23 cellular contexts compared by ENCODE assay signal in genomic region chr7:22220947-22221346, GRCh38.
DNase-seq lines count a peak whose midpoint lies in the region; ATAC-seq, FAIRE-seq and TF ChIP-seq lines count a peak whose summit lies in the region.
"Had no signal": no experiment of that assay in that cellular context is flagged by ENCODE, and none has a peak within 500 bp of the region (broad histone marks: within the 10 kb centered on the region; RNA-seq: fewer than 3 reads in every experiment).

No MANE protein-coding gene starts in this region.

- H3K4me3 ChIP-seq in liver (ENCODE audit: low read depth in 1 of 3, low read length in 3 of 3), result no peak overlapping the region
- no peak overlapping the region for H3K4me3 ChIP-seq in HepG2 (replicated peaks in 1 of 3; ENCODE audit: insufficient read depth in 1 of 3, low read depth in 2 of 3, low read length in 3 of 3)
- H3K4me3 ChIP-seq in keratinocyte (ENCODE audit: control insufficient read depth in 2 of 3, extremely low read depth in 1 of 3, insufficient read depth in 2 of 3, low read depth in 1 of 3, low read length in 3 of 3), result no peak overlapping the region
- peak overlapping the region in 3 of 8 donors; percentile 48 to 70 (median 49) for H3K4me3 ChIP-seq in spleen
- H3K4me3 ChIP-seq: cardiac muscle cell, SK-N-MC had no signal

- in situ Hi-C loops in HepG2 (cut with HindIII; ENCODE audit: extremely low pct_ligation_motif_present, low pct_unique_long_range_greater_than_20kb), result no loop called here

- H3K27ac ChIP-seq in liver (ENCODE audit: low read depth in 1 of 2, low read length in 2 of 2) (peak overlapping the region; percentile 14 to 60), HepG2 (ENCODE audit: extremely low read length, insufficient read depth, low read length) (no peak overlapping the region), keratinocyte (ENCODE audit: control insufficient read depth, insufficient read depth, low read length) (no peak overlapping the region), spleen (peak overlapping the region; percentile 58 to 83 (median 80))
- H3K27ac ChIP-seq: cardiac muscle cell, SK-N-MC had no signal

- H3K4me2 ChIP-seq in HepG2 (ENCODE audit: low read depth, low read length) (no peak overlapping the region), keratinocyte (ENCODE audit: control insufficient read depth, extremely low read depth, insufficient read depth, low read depth, low read length) (no peak overlapping the region)

- no peaks in the 10 kb centered on the region for H3K36me3 Mint-ChIP-seq in CD14-positive monocyte
- H3K36me3 Mint-ChIP-seq: CD4-positive, CD25-positive, alpha-beta regulatory T cell had no signal

- BruUV-seq in HepG2 (replicated peaks; lab: Mats Ljungman, UMichigan), result no TSS peak

- ATAC-seq in HepG2, result no peak
- ATAC-seq: activated CD4-positive, alpha-beta T cell treated with anti-CD3 and anti-CD28 coated beads for 36 hours had no signal

- H3K4me1 ChIP-seq in liver (ENCODE audit: control insufficient read depth in 4 of 4, insufficient read depth in 4 of 4, low read length in 3 of 4) (peaks cover 0 to 3% (median 1%) of the 10 kb centered on the region in 4 donors), HepG2 (ENCODE audit: insufficient read depth, low read length) (peaks cover 29% of the 10 kb centered on the region), keratinocyte (ENCODE audit: control insufficient read depth, extremely low read depth, insufficient read depth, low read length) (peaks cover 16% of the 10 kb centered on the region), spleen (peaks cover 0 to 37% (median 0%) of the 10 kb centered on the region in 6 donors)

- no peaks in the 10 kb centered on the region for H3K27me3 ChIP-seq in liver (ENCODE audit: control insufficient read depth in 4 of 4, insufficient read depth in 4 of 4, low read length in 3 of 4)
- no peaks in the 10 kb centered on the region for H3K27me3 ChIP-seq in HepG2 (ENCODE audit: control insufficient read depth in 1 of 2, insufficient read depth in 2 of 2, low read length in 2 of 2)
- H3K27me3 ChIP-seq in keratinocyte (ENCODE audit: control insufficient read depth, extremely low read depth, insufficient read depth, low read length), result no peaks in the 10 kb centered on the region
- H3K27me3 ChIP-seq in spleen (replicated peaks in 1 of 7), result no peaks in the 10 kb centered on the region
- H3K27me3 ChIP-seq: cardiac muscle cell had no signal

- TF ChIP-seq CTCF in liver (IDR thresholded peaks at IDR 0.05; ENCODE audit: low read depth, low read length, missing input control), result no peak
- TF ChIP-seq CTCF in HepG2 (CRISPR knock-in tag; IDR thresholded peaks at IDR 0.05), result no peak
- TF ChIP-seq CTCF in keratinocyte (optimal IDR thresholded peaks at IDR 0.05 in 1 of 3, IDR thresholded peaks at IDR 0.05 in 1 of 3, conservative IDR thresholded peaks at IDR 0.05 in 1 of 3; ENCODE audit: extremely low read depth in 1 of 3, insufficient read depth in 2 of 3, low read length in 3 of 3), result no peak
- no peak for TF ChIP-seq CTCF in spleen (IDR thresholded peaks at IDR 0.05 in 8 of 11, conservative IDR thresholded peaks at IDR 0.05 in 3 of 11)
- TF ChIP-seq CTCF in CD14-positive monocyte (IDR thresholded peaks at IDR 0.05), result no peak

- no peaks in the 10 kb centered on the region for H3K9me1 ChIP-seq in keratinocyte (ENCODE audit: control insufficient read depth, extremely low read depth, insufficient read depth, low read length)

- no peak overlapping the region for H3K9ac ChIP-seq in liver (ENCODE audit: low read depth in 1 of 2, low read length in 2 of 2)
- H3K9ac ChIP-seq in HepG2 (ENCODE audit: insufficient read depth, low read depth, low read length), result no peak overlapping the region
- no peak overlapping the region for H3K9ac ChIP-seq in keratinocyte (ENCODE audit: control insufficient read depth, extremely low read depth, insufficient read depth, low read length)

- TF ChIP-seq POLR2A in HepG2 (IDR thresholded peaks at IDR 0.05; ENCODE audit: insufficient read depth in 1 of 2, low read depth in 2 of 2, low read length in 2 of 2) (no peak), spleen (IDR thresholded peaks at IDR 0.05) (no peak)

- 70% methylated on average over 4 of the region's 4 CpGs for WGBS in liver
- WGBS in HepG2 (ENCODE audit: low lambda C conversion rate), result 73% methylated on average over 4 of the region's 4 CpGs
- WGBS in spleen, 5 donors, result 40 to 58% (median 46%) methylated on average over 4 of the region's 4 CpGs

- H3K9me3 Mint-ChIP-seq in CD14-positive monocyte, result peaks cover 0 to 10% (median 0%) of the 10 kb centered on the region in 7 donors

- POLR2A ChIA-PET in HepG2 (lab: Yijun Ruan, JAX), result no interaction called here
- POLR2A ChIA-PET in HEK293T (lab: Yijun Ruan, JAX), result no interaction called here

- H3K9me3 ChIP-seq in liver (ENCODE audit: control insufficient read depth in 4 of 4, low read length in 3 of 4), result no peaks in the 10 kb centered on the region
- H3K9me3 ChIP-seq in HepG2 (ENCODE audit: low read length), result no peaks in the 10 kb centered on the region
- no peaks in the 10 kb centered on the region for H3K9me3 ChIP-seq in keratinocyte (ENCODE audit: control insufficient read depth, low read depth, low read length)
- no peaks in the 10 kb centered on the region for H3K9me3 ChIP-seq in spleen

- FAIRE-seq in HepG2 (lab: Jason Lieb, UNC) (no peak), keratinocyte (lab: Jason Lieb, UNC) (peak; percentile 36)
- FAIRE-seq: islet of Langerhans had no signal

- CTCF ChIA-PET in HepG2 (lab: Yijun Ruan, JAX; ENCODE audit: low intra/inter-chr PET ratio, low total read pairs), result no interaction called here
- CTCF ChIA-PET in HEK293T (lab: Yijun Ruan, JAX), result no interaction called here

- no peak for DNase-seq in HepG2 (ENCODE audit: low spot score)
- no peak for DNase-seq in keratinocyte (ENCODE audit: low read depth, low spot score)
- DNase-seq in spleen, result no peak
- no peak for DNase-seq in HEK293T (ENCODE audit: extremely low spot score)
- no peak for DNase-seq in NCI-H2029 treated with DMSO at 0.1 percent for 48 hours (lab: John Stamatoyannopoulos, UW)
- DNase-seq in CD14-positive monocyte (ENCODE audit: low spot score), result no peak
- DNase-seq in activated CD8-positive, alpha-beta memory T cell treated with anti-CD3 and anti-CD28 coated beads for 24 hours, result no peak
- DNase-seq: 8988T; activated CD4-positive, alpha-beta T cell treated with anti-CD3 and anti-CD28 coated beads for 36 hours; activated naive CD4-positive, alpha-beta T cell treated with anti-CD3 and anti-CD28 coated beads, Interleukin-2, amount 50 U/mL, for 16 hours; activated T-cell treated with anti-CD3 and anti-CD28 coated beads for 4 hours; CD4-positive, CD25-positive, alpha-beta regulatory T cell; DND-41; NCI-H2029; NCI-H526; OCI-M1; stimulated activated CD4-positive, alpha-beta T cell treated with anti-CD3 and anti-CD28 coated beads, Interleukin-12 subunit alpha, Interleukin-12 subunit beta, amount 100 ng/mL, for 4 hours; stimulated activated naive CD4-positive, alpha-beta T cell treated with Interleukin-2 at 50 U/mL for 16 hours; T1000 had no signal

- H2AFZ ChIP-seq in HepG2 (ENCODE audit: low read length) (no peak overlapping the region), keratinocyte (ENCODE audit: control insufficient read depth, low read length) (no peak overlapping the region)

- no peak overlapping the region for H3K27ac Mint-ChIP-seq in CD14-positive monocyte
- H3K27ac Mint-ChIP-seq: activated CD4-positive, alpha-beta T cell treated with anti-CD3 and anti-CD28 coated beads for 36 hours had no signal

- H4K20me1 ChIP-seq in HepG2 (ENCODE audit: insufficient read depth, low read length) (no peaks in the 10 kb centered on the region; the same call in 1 of the 2 replicates), keratinocyte (ENCODE audit: control insufficient read depth, extremely low read depth, insufficient read depth, low read length) (no peaks in the 10 kb centered on the region)

- no peaks in the 10 kb centered on the region for H3K79me2 ChIP-seq in HepG2 (ENCODE audit: insufficient read depth, low read length)
- no peaks in the 10 kb centered on the region for H3K79me2 ChIP-seq in keratinocyte (ENCODE audit: control insufficient read depth, insufficient read depth, low read length)

- H3K4me1 Mint-ChIP-seq in CD14-positive monocyte, result peaks cover 1% of the 10 kb centered on the region
- H3K4me1 Mint-ChIP-seq: activated CD4-positive, alpha-beta T cell treated with anti-CD3 and anti-CD28 coated beads for 36 hours; CD4-positive, CD25-positive, alpha-beta regulatory T cell had no signal

- H3K4me3 Mint-ChIP-seq in CD14-positive monocyte, result no peak overlapping the region
- H3K4me3 Mint-ChIP-seq: activated CD4-positive, alpha-beta T cell treated with anti-CD3 and anti-CD28 coated beads for 36 hours; CD4-positive, CD25-positive, alpha-beta regulatory T cell had no signal

- H3K36me3 ChIP-seq in liver (ENCODE audit: control insufficient read depth in 4 of 4, insufficient read depth in 3 of 4, low read depth in 1 of 4, low read length in 3 of 4) (peaks cover 0 to 4% (median 0%) of the 10 kb centered on the region in 4 donors), HepG2 (replicated peaks in 1 of 2; ENCODE audit: control insufficient read depth in 1 of 2, insufficient read depth in 2 of 2, low read length in 2 of 2) (peaks cover 10 to 68% of the 10 kb centered on the region in 2 experiments), keratinocyte (ENCODE audit: control insufficient read depth in 2 of 2, extremely low read depth in 1 of 2, insufficient read depth in 2 of 2, low read length in 2 of 2) (no peaks in the 10 kb centered on the region), spleen (no peaks in the 10 kb centered on the region)
- H3K36me3 ChIP-seq: cardiac muscle cell had no signal

- intact Hi-C loops in HepG2 (cut with micrococcal nuclease; ENCODE audit: unreplicated experiment) (no loop called here), spleen (cut with DNase I; ENCODE audit: low total_unique reads) (no loop called here), CD14-positive monocyte (cut with micrococcal nuclease) (no loop called here)

- peak in 1 of 2 donors; percentile 17 for TF ChIP-seq RAD21 in liver (IDR thresholded peaks at IDR 0.05)
- no peak for TF ChIP-seq RAD21 in HepG2 (CRISPR knock-in tag; IDR thresholded peaks at IDR 0.05)

- dilution Hi-C loops in keratinocyte (cut with MboI; ENCODE audit: extremely low pct_ligation_motif_present, low sequenced_read_pairs), result no loop called here

- TF ChIP-seq EP300 in HepG2 (IDR thresholded peaks at IDR 0.05; ENCODE audit: low read depth in 2 of 2, low read length in 2 of 2) (no peak), HepG2 (CRISPR knock-in tag; IDR thresholded peaks at IDR 0.05; ENCODE audit: borderline replicate concordance) (no peak)

- H3K27me3 Mint-ChIP-seq in CD14-positive monocyte (ENCODE audit: low read depth in 3 of 3), result no peaks in the 10 kb centered on the region

TF ChIP-seq in HepG2, 621 proteins besides CTCF, POLR2A, EP300 and RAD21 (continues in another document):
- TF ChIP-seq ZSCAN21 (CRISPR knock-in tag; IDR thresholded peaks at IDR 0.05; ENCODE audit: borderline replicate concordance) (no peak), U2AF2 (IDR thresholded peaks at IDR 0.05; ENCODE audit: low read depth, low read length) (no peak)

TF ChIP-seq in HEK293T, 16 proteins besides CTCF, POLR2A, EP300 and RAD21 (continues in another document):
- no peak for TF ChIP-seq FOXK2 (IDR thresholded peaks at IDR 0.05)
- no peak for TF ChIP-seq LEF1 (IDR thresholded peaks at IDR 0.05; ENCODE audit: borderline replicate concordance)
- TF ChIP-seq SUZ12 (IDR thresholded peaks at IDR 0.05), result no peak
- no peak for TF ChIP-seq ZNF384 (IDR thresholded peaks at IDR 0.05)

Comparison
In these comparisons a context has a peak if more than half of its experiments do, and no peak if none do; other contexts are left out.
1. H3K27ac ChIP-seq: peak in liver (2 of 2) and spleen (8 of 8); none in HepG2 (single experiment) and keratinocyte (single experiment).